In genomic region chr20:62804021-62804631, GRCh38 we compare ENCODE assay signal across 8 cellular contexts. TPM values are rescaled to one million over a fixed set of nuclear protein-coding genes. Genes with fewer than 3 reads are reported as not detected.
DNase-seq lines count a peak whose midpoint lies in the region; ATAC-seq, FAIRE-seq and TF ChIP-seq lines count a peak whose summit lies in the region.

No MANE protein-coding gene starts in this region.

- WGBS in pancreas, 2 donors: 23 to 27% methylated on average over 24 to 25 of the region's 25 CpGs

- peak; percentile 38 for DNase-seq in NCI-H146 (lab: John Stamatoyannopoulos, UW)
- DNase-seq in NCI-H146 treated with DMSO at 0.1 percent for 48 hours (lab: John Stamatoyannopoulos, UW; ENCODE audit: unreplicated experiment): no peak
- no peak for DNase-seq in NT2/D1 (ENCODE audit: low read depth, low spot score)
- DNase-seq in effector memory CD4-positive, alpha-beta T cell: no peak
- no peak for DNase-seq in pancreas
- DNase-seq in NCI-H2081 (lab: John Stamatoyannopoulos, UW): no peak
- DNase-seq in stimulated activated CD4-positive, alpha-beta T cell treated with anti-CD3 and anti-CD28 coated beads, Interleukin-15, amount 100 ng/mL, for 24 hours: no peak

- no peak for ATAC-seq in pancreas
- no peak for ATAC-seq in GM21717 (IDR thresholded peaks at IDR 0.05; ENCODE audit: unreplicated experiment)

- intact Hi-C loops in pancreas (cut with DNase I): no loop called here

- H3K27ac ChIP-seq in effector memory CD4-positive, alpha-beta T cell (ENCODE audit: insufficient read depth, low read length, poor library complexity, severe bottlenecking): peak overlapping the region; percentile 73
- peak overlapping the region in 1 of 4 donors; percentile 12 for H3K27ac ChIP-seq in pancreas

- H3K4me3 ChIP-seq in NT2/D1 (ENCODE audit: insufficient read length, low read depth) (peak overlapping the region; percentile 8), pancreas (peak overlapping the region; percentile 94 to 98 (median 98))
- peak overlapping the region; percentile 81 for H3K4me3 ChIP-seq in effector memory CD4-positive, alpha-beta T cell (ENCODE audit: insufficient read depth, low read depth, low read length, poor library complexity, severe bottlenecking)

- H3K9ac ChIP-seq in NT2/D1 (ENCODE audit: insufficient read length, low read depth): peak overlapping the region; percentile 56

- TF ChIP-seq CTCF in pancreas (IDR thresholded peaks at IDR 0.05): no peak

- H3K4me1 ChIP-seq in NT2/D1 (ENCODE audit: insufficient read depth, insufficient read length): peaks cover 23% of the 10 kb centered on the region
- peaks cover 23% of the 10 kb centered on the region for H3K4me1 ChIP-seq in effector memory CD4-positive, alpha-beta T cell (ENCODE audit: control insufficient read depth, insufficient read depth, low read length, poor library complexity, severe bottlenecking)
- H3K4me1 ChIP-seq in pancreas: peaks cover 7 to 11% (median 9%) of the 10 kb centered on the region in 3 donors

- H3K27me3 ChIP-seq in NT2/D1 (ENCODE audit: insufficient read depth, insufficient read length) (peaks cover 10% of the 10 kb centered on the region), pancreas (no peaks in the 10 kb centered on the region)
- no peaks in the 10 kb centered on the region for H3K27me3 ChIP-seq in effector memory CD4-positive, alpha-beta T cell (replicated peaks; ENCODE audit: control insufficient read depth, insufficient read depth, low read length, poor library complexity, severe bottlenecking)

- peaks cover 60% of the 10 kb centered on the region for H3K36me3 ChIP-seq in NT2/D1 (ENCODE audit: insufficient read depth, insufficient read length, low read length)
- peaks cover 33% of the 10 kb centered on the region for H3K36me3 ChIP-seq in effector memory CD4-positive, alpha-beta T cell (ENCODE audit: control insufficient read depth, insufficient read depth, low read length)
- H3K36me3 ChIP-seq in pancreas: peaks cover 0 to 24% (median 1%) of the 10 kb centered on the region in 3 donors

- H3K9me3 ChIP-seq in NT2/D1 (ENCODE audit: insufficient read depth, low read length) (no peaks in the 10 kb centered on the region), pancreas (no peaks in the 10 kb centered on the region)
- H3K9me3 ChIP-seq in effector memory CD4-positive, alpha-beta T cell (ENCODE audit: control insufficient read depth, low read length): no peaks in the 10 kb centered on the region

- FAIRE-seq in pancreas (lab: Jason Lieb, UNC): no peak

RNA-seq across cellular contexts. Expression of gene OGFR, which starts 0.5 kb away (rescaled TPM):
- 10 to 100 TPM; 18.1 to 25.4 (median 21.0) TPM for total RNA-seq in pancreas
- polyA plus RNA-seq in pancreas: 10 to 100 TPM; 50.8 to 79.5 TPM

RNA-seq across cellular contexts. Expression of gene MRGBP, which starts 7.9 kb away (rescaled TPM):
- total RNA-seq in pancreas: 1 to 10 TPM; 2.6 to 4.4 (median 3.7) TPM
- 10 to 100 TPM in 1 of 2 donors, 1 to 10 TPM in 1; 5.3 to 11.3 TPM for polyA plus RNA-seq in pancreas

RNA-seq across cellular contexts. Expression of gene COL9A3, which starts 12.7 kb away (rescaled TPM):
- total RNA-seq in pancreas: 10 to 100 TPM in 1 of 6 donors, 1 to 10 TPM in 5; 1.7 to 35.2 (median 7.3) TPM
- polyA plus RNA-seq in pancreas: 100 to 1,000 TPM; 149 to 183 TPM

RNA-seq across cellular contexts. Expression of gene TCFL5, which starts 57.5 kb away (rescaled TPM):
- total RNA-seq in pancreas: 1 to 10 TPM; 3.5 to 4.9 (median 4.0) TPM
- 1 to 10 TPM; 2.5 to 4.9 TPM for polyA plus RNA-seq in pancreas

Comparison
In these comparisons a context has a peak if more than half of its experiments do, and no peak if none do; other contexts are left out.
1. H3K4me3 ChIP-seq: peak in every context shown above with its lines; median percentile 98 in pancreas; 81 in effector memory CD4-positive, alpha-beta T cell; 8 in NT2/D1.